17 cellular contexts compared by ENCODE assay signal in genomic region chr4:151432654-151433053, GRCh38. TPM values are rescaled to one million over a fixed set of nuclear protein-coding genes. Genes with fewer than 3 reads are reported as not detected.
DNase-seq lines count a peak whose midpoint lies in the region; ATAC-seq and TF ChIP-seq lines count a peak whose summit lies in the region.
"Had no signal": no experiment of that assay in that cellular context is flagged by ENCODE, and none has a peak within 500 bp of the region (broad histone marks: within the 10 kb centered on the region; RNA-seq: fewer than 3 reads in every experiment).

No MANE protein-coding gene starts in this region.

- no peaks in the 10 kb centered on the region for H3K36me3 Mint-ChIP-seq in WTC11
- no peaks in the 10 kb centered on the region for H3K36me3 Mint-ChIP-seq in stimulated activated memory B cell treated with anti-CD40 and anti-IgM and Interleukin-4, amounts not matched to agents 10 μg/mL and 1 μg/mL and 100 μg/mL, for 72 hours
- H3K36me3 Mint-ChIP-seq in activated naive CD4-positive, alpha-beta T cell treated with anti-CD3 and anti-CD28 coated beads for 36 hours (ENCODE audit: low read depth): no peaks in the 10 kb centered on the region

- no peak overlapping the region for H3K14ac ChIP-seq in IMR-90 (replicated peaks; ENCODE audit: low read depth, low read length)

- no peak overlapping the region for H4K8ac ChIP-seq in IMR-90 (ENCODE audit: low read depth in 2 of 2, low read length in 2 of 2)

- peak overlapping the region; percentile 28; the same call in 1 of the 2 replicates for H2AK5ac ChIP-seq in IMR-90 (ENCODE audit: low read depth, low read length)

- BruUV-seq in IMR-90 (replicated peaks; lab: Mats Ljungman, UMichigan): no TSS peak

- no peaks in the 10 kb centered on the region; the same call in 1 of the 2 replicates for H3K27me3 ChIP-seq in IMR-90 (ENCODE audit: control insufficient read depth, insufficient read depth, low read length)
- H3K27me3 ChIP-seq: BE2C, SJCRH30 had no signal

- H4K91ac ChIP-seq in IMR-90 (ENCODE audit: insufficient read depth, low read depth, low read length): no peak overlapping the region

- no peaks in the 10 kb centered on the region for H4K20me1 ChIP-seq in IMR-90 (ENCODE audit: insufficient read depth, low read length)

- POLR2A ChIA-PET in IMR-90 (lab: Charles Lee; ENCODE audit: unreplicated experiment) (no interaction called here), WTC11 (lab: Charles Lee) (no interaction called here)

- no peak overlapping the region for H4K5ac ChIP-seq in IMR-90 (ENCODE audit: low read depth, low read length)

- H3K36me3 ChIP-seq in IMR-90 (ENCODE audit: control insufficient read depth, insufficient read depth, low read length): no peaks in the 10 kb centered on the region
- H3K36me3 ChIP-seq: BE2C, SJCRH30 had no signal

- no peak overlapping the region for H3K4me3 ChIP-seq in IMR-90 (ENCODE audit: insufficient read depth, low read depth, low read length)
- H3K4me3 ChIP-seq: SJCRH30 had no signal

- CTCF ChIA-PET in IMR-90 (lab: Yijun Ruan, JAX): no interaction called here
- CTCF ChIA-PET in WTC11 (lab: Charles Lee): no interaction called here
- CTCF ChIA-PET in activated naive CD4-positive, alpha-beta T cell treated with anti-CD3 and anti-CD28 coated beads for 36 hours (lab: Charles Lee): no interaction called here

- no peak for TF ChIP-seq RAD21 in IMR-90 (IDR thresholded peaks at IDR 0.05; ENCODE audit: low read length)

- peaks cover 65% of the 10 kb centered on the region for H3K4me1 Mint-ChIP-seq in WTC11
- H3K4me1 Mint-ChIP-seq in stimulated activated memory B cell treated with anti-CD40 and anti-IgM and Interleukin-4, amounts not matched to agents 10 μg/mL and 1 μg/mL and 100 μg/mL, for 72 hours: no peaks in the 10 kb centered on the region
- peaks cover 4% of the 10 kb centered on the region for H3K4me1 Mint-ChIP-seq in activated naive CD4-positive, alpha-beta T cell treated with anti-CD3 and anti-CD28 coated beads for 36 hours (ENCODE audit: low read depth)

- in situ Hi-C loops in IMR-90 (cut with MboI; ENCODE audit: low sequenced_read_pairs): no loop called here

- H3K9ac ChIP-seq in IMR-90 (ENCODE audit: low read depth, low read length): no peak overlapping the region
- H3K9ac ChIP-seq: KMS-11 had no signal

- H3K4me1 ChIP-seq in IMR-90 (ENCODE audit: control insufficient read depth, insufficient read depth, low read length): no peaks in the 10 kb centered on the region; the same call in 1 of the 2 replicates
- H3K4me1 ChIP-seq: BE2C, SJCRH30 had no signal

- no peak overlapping the region for H2AK9ac ChIP-seq in IMR-90 (replicated peaks; ENCODE audit: low read depth, low read length, poor library complexity)

- no peaks in the 10 kb centered on the region for H3K9me1 ChIP-seq in IMR-90 (ENCODE audit: insufficient read depth, low read length)

- H3K4me2 ChIP-seq in IMR-90 (ENCODE audit: low read depth, low read length): no peak overlapping the region
- H3K4me2 ChIP-seq: KMS-11 had no signal

- no peak overlapping the region for H3K18ac ChIP-seq in IMR-90 (ENCODE audit: low read depth, low read length)

- dilution Hi-C loops in IMR-90 (cut with HindIII; ENCODE audit: low sequenced_read_pairs, unreplicated experiment): no loop called here

- H2BK20ac ChIP-seq in IMR-90 (ENCODE audit: low read depth, low read length): no peak overlapping the region; the same call in 1 of the 2 replicates

- ATAC-seq in IMR-90 (ENCODE audit: low read depth): no peak
- no peak; the same call in 1 of the 2 replicates for ATAC-seq in WTC11
- ATAC-seq in left colon: peak; percentile 82
- peak; percentile 20 for ATAC-seq in stimulated activated memory B cell treated with anti-CD40 and anti-IgM and Interleukin-4, amounts not matched to agents 10 μg/mL and 1 μg/mL and 100 μg/mL, for 72 hours
- ATAC-seq in GM19397 (IDR thresholded peaks at IDR 0.05; ENCODE audit: unreplicated experiment): no peak
- ATAC-seq: Panc1 had no signal

- H3K56ac ChIP-seq in IMR-90 (ENCODE audit: extremely low read depth, insufficient read depth, low read length): no peak overlapping the region

- H2BK15ac ChIP-seq in IMR-90 (ENCODE audit: low read depth, low read length): no peak overlapping the region

- no peak overlapping the region for H3K4me3 Mint-ChIP-seq in WTC11
- no peak overlapping the region for H3K4me3 Mint-ChIP-seq in stimulated activated memory B cell treated with anti-CD40 and anti-IgM and Interleukin-4, amounts not matched to agents 10 μg/mL and 1 μg/mL and 100 μg/mL, for 72 hours
- no peak overlapping the region for H3K4me3 Mint-ChIP-seq in activated naive CD4-positive, alpha-beta T cell treated with anti-CD3 and anti-CD28 coated beads for 36 hours

- intact Hi-C loops in IMR-90 (cut with micrococcal nuclease): no loop called here
- intact Hi-C loops in left colon (cut with DNase I, micrococcal nuclease): no loop called here
- intact Hi-C loops in activated naive CD4-positive, alpha-beta T cell treated with anti-CD3 and anti-CD28 coated beads for 36 hours (cut with micrococcal nuclease): no loop called here

- H3K27ac Mint-ChIP-seq in WTC11: peak overlapping the region; percentile 34; the same call in 1 of the 2 replicates
- no peak overlapping the region for H3K27ac Mint-ChIP-seq in stimulated activated memory B cell treated with anti-CD40 and anti-IgM and Interleukin-4, amounts not matched to agents 10 μg/mL and 1 μg/mL and 100 μg/mL, for 72 hours
- no peak overlapping the region for H3K27ac Mint-ChIP-seq in activated naive CD4-positive, alpha-beta T cell treated with anti-CD3 and anti-CD28 coated beads for 36 hours

- H3K9me3 ChIP-seq in IMR-90 (ENCODE audit: control insufficient read depth, insufficient read depth, low read length): no peaks in the 10 kb centered on the region
- H3K9me3 ChIP-seq: BE2C, SJCRH30 had no signal

- TF ChIP-seq POLR2A in IMR-90 (IDR thresholded peaks at IDR 0.05; ENCODE audit: low read depth, low read length): no peak

- H3K4ac ChIP-seq in IMR-90 (ENCODE audit: low read depth, low read length): no peak overlapping the region

- H3K27me3 Mint-ChIP-seq in WTC11 (ENCODE audit: low read depth): no peaks in the 10 kb centered on the region
- H3K27me3 Mint-ChIP-seq in stimulated activated memory B cell treated with anti-CD40 and anti-IgM and Interleukin-4, amounts not matched to agents 10 μg/mL and 1 μg/mL and 100 μg/mL, for 72 hours: no peaks in the 10 kb centered on the region
- H3K27me3 Mint-ChIP-seq in activated naive CD4-positive, alpha-beta T cell treated with anti-CD3 and anti-CD28 coated beads for 36 hours (ENCODE audit: low read depth): peaks cover 3% of the 10 kb centered on the region

- no peak overlapping the region for H3K27ac ChIP-seq in IMR-90 (ENCODE audit: insufficient read depth, low read length)
- H3K27ac ChIP-seq: KMS-11, SJCRH30 had no signal

- no peak for DNase-seq in IMR-90
- DNase-seq in WTC11 (ENCODE audit: low spot score): no peak
- no peak for DNase-seq in left colon
- DNase-seq in activated naive CD4-positive, alpha-beta T cell treated with anti-CD3 and anti-CD28 coated beads for 36 hours: no peak
- no peak for DNase-seq in medulla oblongata (ENCODE audit: extremely low spot score)
- DNase-seq: BE2C, NCI-H1092 treated with DMSO at 0.1 percent for 48 hours, NCI-H1436 treated with DMSO at 0.1 percent for 48 hours, NCI-H1930, NCI-H2227 treated with DMSO at 0.1 percent for 48 hours, NCI-H510A treated with DMSO at 0.1 percent for 48 hours, NCI-H748 treated with DMSO at 0.1 percent for 48 hours, SJCRH30 had no signal

- no peak overlapping the region for H2BK5ac ChIP-seq in IMR-90 (ENCODE audit: low read depth, low read length, poor library complexity, severe bottlenecking)

- TF ChIP-seq CTCF in IMR-90 (conservative IDR thresholded peaks at IDR 0.05; ENCODE audit: low read depth, low read length) (no peak), WTC11 (IDR thresholded peaks at IDR 0.05) (no peak)

- no peak overlapping the region for H2AFZ ChIP-seq in IMR-90 (replicated peaks; ENCODE audit: low read length, poor library complexity)

- H3K23ac ChIP-seq in IMR-90 (ENCODE audit: low read depth, low read length): no peak overlapping the region

- no peak overlapping the region for H2BK120ac ChIP-seq in IMR-90 (ENCODE audit: low read depth, low read length)

- no peaks in the 10 kb centered on the region for H3K9me3 Mint-ChIP-seq in WTC11
- no peaks in the 10 kb centered on the region for H3K9me3 Mint-ChIP-seq in stimulated activated memory B cell treated with anti-CD40 and anti-IgM and Interleukin-4, amounts not matched to agents 10 μg/mL and 1 μg/mL and 100 μg/mL, for 72 hours
- H3K9me3 Mint-ChIP-seq in activated naive CD4-positive, alpha-beta T cell treated with anti-CD3 and anti-CD28 coated beads for 36 hours: no peaks in the 10 kb centered on the region

- H3K79me1 ChIP-seq in IMR-90 (ENCODE audit: low read depth in 1 of 2, low read length in 2 of 2): no peaks in the 10 kb centered on the region

TF ChIP-seq in IMR-90, 13 proteins besides CTCF, POLR2A, EP300 and RAD21 (continues in another document):
- TF ChIP-seq CEBPB (IDR thresholded peaks at IDR 0.05; ENCODE audit: low read depth, low read length) (no peak), MAFK (IDR thresholded peaks at IDR 0.05; ENCODE audit: low read depth, low read length) (no peak)

TF ChIP-seq in WTC11, 78 proteins besides CTCF, POLR2A, EP300 and RAD21 (continues in another document):
- TF ChIP-seq ZNF317 (CRISPR knock-in tag; IDR thresholded peaks at IDR 0.05; ENCODE audit: borderline replicate concordance, low read depth) (no peak), NFYB (CRISPR knock-in tag; conservative IDR thresholded peaks at IDR 0.05; ENCODE audit: low read depth) (no peak), ZNF232 (CRISPR knock-in tag; IDR thresholded peaks at IDR 0.05) (no peak), NR3C1 (CRISPR knock-in tag; conservative IDR thresholded peaks at IDR 0.05; ENCODE audit: low read depth) (no peak), KAT7 (CRISPR knock-in tag; IDR thresholded peaks at IDR 0.05; ENCODE audit: borderline replicate concordance) (no peak), TP53 (CRISPR knock-in tag; IDR thresholded peaks at IDR 0.05) (no peak)

RNA-seq across cellular contexts. Expression of gene FHIP1A, which starts 23.7 kb away (rescaled TPM):
- total RNA-seq in IMR-90 (2012; rRNA removed) (under 0.01 and 0.18 TPM in 2 replicates), WTC11 (2021) (64.2 to 68.6 TPM (median 67.5 TPM) in 3 replicates), left colon (10 to 100 TPM; 32.1 to 33.6 TPM)
- polyA plus RNA-seq in IMR-90 (2012; rRNA removed): 0.02 and 0.04 TPM in 2 replicates
- 0.01 and 0.02 TPM in 2 replicates for polyA plus RNA-seq in IMR-90 (2012; cell fraction: cytosol; rRNA removed)
- polyA plus RNA-seq in IMR-90 (2012; cell fraction: nucleus; rRNA removed; ENCODE audit: low replicate concordance): 0.06 TPM in 1 of 2 replicates, not detected in the other
- total RNA-seq in activated naive CD4-positive, alpha-beta T cell treated with anti-CD3 and anti-CD28 coated beads for 36 hours: under 1 TPM; 0.07 to 0.17 TPM

Comparison
In these comparisons a context has a peak if more than half of its experiments do, and no peak if none do; other contexts are left out.
1. ATAC-seq: peak in left colon (single experiment) and stimulated activated memory B cell treated with anti-CD40 and anti-IgM and Interleukin-4, amounts not matched to agents 10 μg/mL and 1 μg/mL and 100 μg/mL, for 72 hours (single experiment); none in IMR-90 (single experiment), WTC11 (single experiment) and GM19397 (single experiment).
2. RNA of gene FHIP1A, which starts 23.7 kb away (total RNA-seq): 64.2 to 68.6 TPM in WTC11 and 32.1 to 33.6 TPM in left colon; under 0.01 to 0.18 TPM in IMR-90 and 0.07 to 0.17 TPM in activated naive CD4-positive, alpha-beta T cell treated with anti-CD3 and anti-CD28 coated beads for 36 hours; every median in the first group is over 10 times any median in the second.